ENCODE assay signal across 25 cellular contexts in genomic region chr12:25558566-25558965, GRCh38. TPM values are rescaled to one million over a fixed set of nuclear protein-coding genes. Genes with fewer than 3 reads are reported as not detected.
DNase-seq lines count a peak whose midpoint lies in the region; ATAC-seq and TF ChIP-seq lines count a peak whose summit lies in the region.
"Had no signal": no experiment of that assay in that cellular context is flagged by ENCODE, and none has a peak within 500 bp of the region (broad histone marks: within the 10 kb centered on the region; RNA-seq: fewer than 3 reads in every experiment).

No MANE protein-coding gene starts in this region.

- H2AFZ ChIP-seq in HCT116 (ENCODE audit: low read depth, low read length, poor library complexity, severe bottlenecking): peak overlapping the region; percentile 6
- H2AFZ ChIP-seq in mammary epithelial cell (ENCODE audit: low read depth, low read length): no peak overlapping the region

- CTCF ChIA-PET in HCT116 (lab: Charles Lee) (interaction anchor here (1.8 kb wide), 1 partner anchor 15 kb away, joined by 5 read pairs; no protein-coding TSS in a partner anchor), mammary epithelial cell (lab: Charles Lee; ENCODE audit: low non-redundant PET) (no interaction called here)
- CTCF ChIA-PET in activated CD4-positive, alpha-beta memory T cell treated with anti-CD3 and anti-CD28 coated beads for 36 hours (lab: Charles Lee): no interaction called here

- H3K9me3 ChIP-seq in HCT116 (ENCODE audit: control insufficient read depth in 1 of 2, insufficient read depth in 1 of 2, low read depth in 1 of 2, low read length in 2 of 2) (no peaks in the 10 kb centered on the region), mammary epithelial cell (replicated peaks; ENCODE audit: insufficient read depth, low read length) (no peaks in the 10 kb centered on the region)
- H3K9me3 ChIP-seq: Caco-2, heart right ventricle, suprapubic skin, upper lobe of right lung had no signal

- H3K9me2 ChIP-seq in HCT116 (ENCODE audit: insufficient read depth): no peaks in the 10 kb centered on the region

- H3K27ac Mint-ChIP-seq in activated naive CD4-positive, alpha-beta T cell treated with anti-CD3 and anti-CD28 coated beads, Interleukin-2, amount 50 U/mL, for 24 hours: peak overlapping the region; percentile 90
- no peak overlapping the region for H3K27ac Mint-ChIP-seq in activated CD4-positive, alpha-beta memory T cell treated with anti-CD3 and anti-CD28 coated beads for 36 hours
- H3K27ac Mint-ChIP-seq: stimulated activated naive B cell treated with anti-CD40 and anti-IgM and Interleukin-4, amounts not matched to agents 10 μg/mL and 1 μg/mL and 100 μg/mL, for 72 hours had no signal

- TF ChIP-seq CTCF in HCT116 (IDR thresholded peaks at IDR 0.05 in 2 of 3, conservative IDR thresholded peaks at IDR 0.05 in 1 of 3; ENCODE audit: borderline replicate concordance in 1 of 3, insufficient read depth in 1 of 3, low read depth in 2 of 3, low read length in 2 of 3) (no peak), mammary epithelial cell (conservative IDR thresholded peaks at IDR 0.05 in 1 of 2, IDR thresholded peaks at IDR 0.05 in 1 of 2; ENCODE audit: extremely low read depth in 1 of 2, insufficient read depth in 1 of 2, low read depth in 1 of 2, low read length in 2 of 2) (no peak)

- BruUV-seq in HCT116 (replicated peaks; lab: Mats Ljungman, UMichigan) (no TSS peak), mammary epithelial cell (replicated peaks; lab: Mats Ljungman, UMichigan) (no TSS peak)

- H3K79me2 ChIP-seq in HCT116 (ENCODE audit: insufficient read depth, low read length): no peaks in the 10 kb centered on the region
- H3K79me2 ChIP-seq in mammary epithelial cell (ENCODE audit: insufficient read depth, low read length): no peaks in the 10 kb centered on the region

- TF ChIP-seq RAD21 in HCT116 (IDR thresholded peaks at IDR 0.05; ENCODE audit: low read depth): no peak

- in situ Hi-C loops in mammary epithelial cell (cut with MboI; ENCODE audit: low sequenced_read_pairs in 2 of 2): loop anchor here in 1 of 2 donors (25.0 kb wide), 1 partner anchor 121 kb away; no protein-coding TSS in a partner anchor

- DNase-seq in activated naive CD4-positive, alpha-beta T cell treated with Interleukin-2 at 50 U/mL for 16 hours: no peak
- DNase-seq in HCT116 (ENCODE audit: low read depth, low spot score) (no peak), mammary epithelial cell (peak; percentile 63), kidney tubule cell (ENCODE audit: low spot score) (peak; percentile 79), AG08396 (ENCODE audit: low spot score) (no peak), NCI-H1048 (lab: John Stamatoyannopoulos, UW) (no peak)
- DNase-seq in activated CD4-positive, alpha-beta memory T cell treated with anti-CD3 and anti-CD28 coated beads for 36 hours: no peak
- DNase-seq: activated CD4-positive, CD25-positive, alpha-beta regulatory T cell treated with anti-CD3 and anti-CD28 coated beads, Interleukin-2, amount 50 U/mL, for 72 hours; activated T-cell treated with anti-CD3 and anti-CD28 coated beads, Interleukin-2, amount 50 U/mL, for 48 hours; DND-41; effector CD4-positive, alpha-beta T cell; heart right ventricle; left cardiac atrium; posterior cingulate gyrus; stimulated activated naive B cell treated with anti-CD40 and anti-IgM and Interleukin-4, amounts not matched to agents 10 μg/mL and 1 μg/mL and 100 μg/mL, for 72 hours; upper lobe of right lung had no signal

- peaks cover 2% of the 10 kb centered on the region for H3K36me3 Mint-ChIP-seq in activated naive CD4-positive, alpha-beta T cell treated with anti-CD3 and anti-CD28 coated beads, Interleukin-2, amount 50 U/mL, for 24 hours
- no peaks in the 10 kb centered on the region for H3K36me3 Mint-ChIP-seq in activated CD4-positive, alpha-beta memory T cell treated with anti-CD3 and anti-CD28 coated beads for 36 hours
- H3K36me3 Mint-ChIP-seq: stimulated activated naive B cell treated with anti-CD40 and anti-IgM and Interleukin-4, amounts not matched to agents 10 μg/mL and 1 μg/mL and 100 μg/mL, for 72 hours had no signal

- no peaks in the 10 kb centered on the region for H3K27me3 ChIP-seq in HCT116 (ENCODE audit: insufficient read depth, low read length)
- no peaks in the 10 kb centered on the region for H3K27me3 ChIP-seq in mammary epithelial cell (ENCODE audit: insufficient read depth, low read length)
- H3K27me3 ChIP-seq: heart right ventricle, suprapubic skin, upper lobe of right lung had no signal

- peaks cover 6% of the 10 kb centered on the region for H3K9me3 Mint-ChIP-seq in activated naive CD4-positive, alpha-beta T cell treated with anti-CD3 and anti-CD28 coated beads, Interleukin-2, amount 50 U/mL, for 24 hours
- H3K9me3 Mint-ChIP-seq in activated CD4-positive, alpha-beta memory T cell treated with anti-CD3 and anti-CD28 coated beads for 36 hours: peaks cover 2% of the 10 kb centered on the region

- WGBS in mammary epithelial cell (ENCODE audit: low coverage, missing lambda C conversion rate): 94% methylated on average over 7 of the region's 7 CpGs

- H4K20me1 ChIP-seq in HCT116 (ENCODE audit: insufficient read depth): no peaks in the 10 kb centered on the region
- H4K20me1 ChIP-seq in mammary epithelial cell (ENCODE audit: insufficient read depth, low read length): no peaks in the 10 kb centered on the region

- H3K4me1 ChIP-seq in HCT116 (ENCODE audit: control insufficient read depth in 1 of 2, insufficient read depth in 2 of 2, low read length in 2 of 2) (no peaks in the 10 kb centered on the region), mammary epithelial cell (ENCODE audit: insufficient read depth, low read length) (no peaks in the 10 kb centered on the region)
- H3K4me1 ChIP-seq: Caco-2, heart right ventricle, suprapubic skin, upper lobe of right lung had no signal

- H3K27ac ChIP-seq in HCT116 (ENCODE audit: low read depth, low read length) (no peak overlapping the region), mammary epithelial cell (ENCODE audit: insufficient read depth, low read depth, low read length) (no peak overlapping the region)
- H3K27ac ChIP-seq: C4-2B, epithelial cell of prostate, heart right ventricle, suprapubic skin, upper lobe of right lung had no signal

- no peak overlapping the region for H3K4me3 ChIP-seq in HCT116 (replicated peaks in 1 of 2; ENCODE audit: low read depth in 1 of 2, low read length in 2 of 2)
- no peak overlapping the region for H3K4me3 ChIP-seq in mammary epithelial cell (replicated peaks in 1 of 3; ENCODE audit: insufficient read depth in 1 of 3, low read depth in 2 of 3, low read length in 3 of 3)
- H3K4me3 ChIP-seq: GM12878, heart right ventricle, suprapubic skin, upper lobe of right lung had no signal

- POLR2A ChIA-PET in HCT116 (lab: Charles Lee): no interaction called here
- POLR2A ChIA-PET in activated CD4-positive, alpha-beta memory T cell treated with anti-CD3 and anti-CD28 coated beads for 36 hours (lab: Charles Lee): no interaction called here

- H3K4me1 Mint-ChIP-seq in activated naive CD4-positive, alpha-beta T cell treated with anti-CD3 and anti-CD28 coated beads, Interleukin-2, amount 50 U/mL, for 24 hours: peaks cover 16% of the 10 kb centered on the region
- no peaks in the 10 kb centered on the region for H3K4me1 Mint-ChIP-seq in activated CD4-positive, alpha-beta memory T cell treated with anti-CD3 and anti-CD28 coated beads for 36 hours (ENCODE audit: low read depth)

- H3K27me3 Mint-ChIP-seq in activated naive CD4-positive, alpha-beta T cell treated with anti-CD3 and anti-CD28 coated beads, Interleukin-2, amount 50 U/mL, for 24 hours: no peaks in the 10 kb centered on the region
- H3K27me3 Mint-ChIP-seq in activated CD4-positive, alpha-beta memory T cell treated with anti-CD3 and anti-CD28 coated beads for 36 hours: no peaks in the 10 kb centered on the region
- H3K27me3 Mint-ChIP-seq: stimulated activated naive B cell treated with anti-CD40 and anti-IgM and Interleukin-4, amounts not matched to agents 10 μg/mL and 1 μg/mL and 100 μg/mL, for 72 hours had no signal

- H3K36me3 ChIP-seq in HCT116 (ENCODE audit: control insufficient read depth in 1 of 2, insufficient read depth in 2 of 2, low read length in 2 of 2): no peaks in the 10 kb centered on the region
- no peaks in the 10 kb centered on the region for H3K36me3 ChIP-seq in mammary epithelial cell (ENCODE audit: insufficient read depth, low read length)
- H3K36me3 ChIP-seq: heart right ventricle, suprapubic skin, upper lobe of right lung had no signal

- H3K4me2 ChIP-seq in HCT116 (ENCODE audit: low read length): no peak overlapping the region
- H3K4me2 ChIP-seq in mammary epithelial cell (ENCODE audit: insufficient read depth, low read depth, low read length): no peak overlapping the region

- intact Hi-C loops in HCT116 (cut with micrococcal nuclease): loop anchor here (5.0 to 10.0 kb wide), 3 partner anchors 314 to 564 kb away; no protein-coding TSS in a partner anchor
- intact Hi-C loops in mammary epithelial cell (cut with micrococcal nuclease): loop anchor here (1.0 to 10.0 kb wide), 3 partner anchors 122 to 471 kb away; no protein-coding TSS in a partner anchor
- intact Hi-C loops in activated CD4-positive, alpha-beta memory T cell treated with anti-CD3 and anti-CD28 coated beads for 36 hours (cut with micrococcal nuclease): loop anchor here (10.0 kb wide), 1 partner anchor 124 kb away; no protein-coding TSS in a partner anchor

- no peak for TF ChIP-seq POLR2A in HCT116 (IDR thresholded peaks at IDR 0.05; ENCODE audit: borderline replicate concordance, extremely low read depth, insufficient read depth, insufficient read length)

- no peak for ATAC-seq in HCT116
- ATAC-seq: heart right ventricle; left cardiac atrium; sciatic nerve; stimulated activated naive B cell treated with anti-CD40 and anti-IgM and Interleukin-4, amounts not matched to agents 10 μg/mL and 1 μg/mL and 100 μg/mL, for 72 hours had no signal

- dilution Hi-C loops in mammary epithelial cell (cut with HindIII; ENCODE audit: low sequenced_read_pairs): no loop called here

- RAD21 ChIA-PET in HCT116 (lab: Charles Lee; ENCODE audit: low non-redundant PET in 1 of 2, low total read pairs in 2 of 2, uncharacterized antibody in 2 of 2, unreplicated experiment in 2 of 2): no interaction called here

- no peak overlapping the region for H3K4me3 Mint-ChIP-seq in activated naive CD4-positive, alpha-beta T cell treated with anti-CD3 and anti-CD28 coated beads, Interleukin-2, amount 50 U/mL, for 24 hours
- H3K4me3 Mint-ChIP-seq in activated CD4-positive, alpha-beta memory T cell treated with anti-CD3 and anti-CD28 coated beads for 36 hours: no peak overlapping the region
- H3K4me3 Mint-ChIP-seq: stimulated activated naive B cell treated with anti-CD40 and anti-IgM and Interleukin-4, amounts not matched to agents 10 μg/mL and 1 μg/mL and 100 μg/mL, for 72 hours had no signal

- no peak overlapping the region for H3K9ac ChIP-seq in HCT116 (ENCODE audit: low read length)
- no peak overlapping the region for H3K9ac ChIP-seq in mammary epithelial cell (ENCODE audit: insufficient read depth, low read length)

TF ChIP-seq in HCT116, 20 proteins besides CTCF, POLR2A, EP300 and RAD21 (continues in another document):
- TF ChIP-seq EZH2phosphoT487 (IDR thresholded peaks at IDR 0.05; ENCODE audit: borderline replicate concordance): no peak

RNA-seq across cellular contexts. Expression of gene LMNTD1, which starts 5.5 kb away (rescaled TPM):
- total RNA-seq in HCT116 (2021; ENCODE audit: unreplicated experiment): not detected
- polyA plus RNA-seq in HCT116 (2012): not detected in 2 replicates
- total RNA-seq in mammary epithelial cell: 1 to 10 TPM in 1 of 2 donors, under 1 TPM in 1; 0.33 to 1.2 TPM
- polyA plus RNA-seq in mammary epithelial cell: 0.28 TPM
- not detected for polyA minus RNA-seq in mammary epithelial cell
- total RNA-seq in activated CD4-positive, alpha-beta memory T cell treated with anti-CD3 and anti-CD28 coated beads for 36 hours: not detected
- total RNA-seq: Caco-2, chondrocyte, fibroblast of villous mesenchyme, GM12878, heart right ventricle, sciatic nerve, upper lobe of right lung had no signal
- polyA plus RNA-seq: GM12878, heart right ventricle had no signal

Comparison
In these comparisons a context has a peak if more than half of its experiments do, and no peak if none do; other contexts are left out.
1. DNase-seq: peak in mammary epithelial cell (single experiment) and kidney tubule cell (single experiment); none in activated naive CD4-positive, alpha-beta T cell treated with Interleukin-2 at 50 U/mL for 16 hours (single experiment), HCT116 (single experiment), AG08396 (single experiment), activated CD4-positive, alpha-beta memory T cell treated with anti-CD3 and anti-CD28 coated beads for 36 hours (single experiment) and NCI-H1048 (single experiment).